ENCODE assay signal across 11 cellular contexts in genomic region chr2:127932199-127932877, GRCh38. TPM values are rescaled to one million over a fixed set of nuclear protein-coding genes. Genes with fewer than 3 reads are reported as not detected.
DNase-seq lines count a peak whose midpoint lies in the region; ATAC-seq and TF ChIP-seq lines count a peak whose summit lies in the region.
"Had no signal": no experiment of that assay in that cellular context is flagged by ENCODE, and none has a peak within 500 bp of the region (broad histone marks: within the 10 kb centered on the region; RNA-seq: fewer than 3 reads in every experiment).

No MANE protein-coding gene starts in this region.

- no peaks in the 10 kb centered on the region for H3K27me3 ChIP-seq in SJSA1 (replicated peaks)
- no peaks in the 10 kb centered on the region for H3K27me3 ChIP-seq in H7 (ENCODE audit: control insufficient read depth, insufficient read depth, low read length)

- TF ChIP-seq CTCF in fibroblast of villous mesenchyme (IDR thresholded peaks at IDR 0.05; ENCODE audit: insufficient read depth, low read depth, low read length), result no peak

- H3K4me3 ChIP-seq in SJSA1 (no peak overlapping the region), fibroblast of villous mesenchyme (ENCODE audit: low read depth, low read length) (no peak overlapping the region), H7 (ENCODE audit: insufficient read depth, low read depth, low read length) (no peak overlapping the region)

- no peaks in the 10 kb centered on the region for H3K9me3 ChIP-seq in SJSA1 (replicated peaks)

- in situ Hi-C loops in ACHN (cut with HindIII; ENCODE audit: low pct_ligation_motif_present, low pct_unique_long_range_greater_than_20kb, low sequenced_read_pairs), result no loop called here

- H3K4me1 ChIP-seq in SJSA1 (replicated peaks), result peaks cover 18% of the 10 kb centered on the region

- no peak for ATAC-seq in GM21515 (IDR thresholded peaks at IDR 0.05; ENCODE audit: unreplicated experiment)
- ATAC-seq: activated CD8-positive, alpha-beta T cell treated with anti-CD3 and anti-CD28 coated beads, Interleukin-2, amount 10 ng/mL, durations not matched to agents 7 days and 5 days had no signal

- DNase-seq in ACHN (peak; percentile 60), HEK293T (ENCODE audit: extremely low spot score) (no peak), SJSA1 (ENCODE audit: low read depth in 1 of 2, low spot score in 2 of 2) (peak; percentile 62 to 86), fibroblast of villous mesenchyme (ENCODE audit: low read depth) (peak; percentile 88), H7 (no peak), SIG-M5 treated with dmso at 0.1 percent for 504 hours (lab: John Stamatoyannopoulos, UW; ENCODE audit: unreplicated experiment) (no peak), mucosa of gallbladder (ENCODE audit: low spot score) (no peak)
- DNase-seq: activated CD8-positive, alpha-beta T cell treated with anti-CD3 and anti-CD28 coated beads, Interleukin-2, amount 10 ng/mL, durations not matched to agents 7 days and 5 days; NCI-H510A treated with DMSO at 0.1 percent for 48 hours; stimulated activated CD4-positive, alpha-beta T cell treated with anti-CD3 and anti-CD28 coated beads, Interleukin-4, amount 100 ng/mL, for 1 hour had no signal

- no peaks in the 10 kb centered on the region for H3K36me3 ChIP-seq in SJSA1
- no peaks in the 10 kb centered on the region for H3K36me3 ChIP-seq in H7 (replicated peaks; ENCODE audit: control insufficient read depth, insufficient read depth, low read length)

- POLR2A ChIA-PET in HEK293T (lab: Yijun Ruan, JAX), result no interaction called here

- CTCF ChIA-PET in HEK293T (lab: Yijun Ruan, JAX), result no interaction called here

- peak overlapping the region; percentile 19 for H3K27ac ChIP-seq in SJSA1

TF ChIP-seq in HEK293T, 16 proteins besides CTCF, POLR2A, EP300 and RAD21:
- TF ChIP-seq, protein P1, sequence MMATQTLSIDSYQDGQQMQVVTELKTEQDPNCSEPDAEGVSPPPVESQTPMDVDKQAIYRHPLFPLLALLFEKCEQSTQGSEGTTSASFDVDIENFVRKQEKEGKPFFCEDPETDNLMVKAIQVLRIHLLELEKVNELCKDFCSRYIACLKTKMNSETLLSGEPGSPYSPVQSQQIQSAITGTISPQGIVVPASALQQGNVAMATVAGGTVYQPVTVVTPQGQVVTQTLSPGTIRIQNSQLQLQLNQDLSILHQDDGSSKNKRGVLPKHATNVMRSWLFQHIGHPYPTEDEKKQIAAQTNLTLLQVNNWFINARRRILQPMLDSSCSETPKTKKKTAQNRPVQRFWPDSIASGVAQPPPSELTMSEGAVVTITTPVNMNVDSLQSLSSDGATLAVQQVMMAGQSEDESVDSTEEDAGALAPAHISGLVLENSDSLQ (IDR thresholded peaks at IDR 0.05), result peak; percentile 86
- TF ChIP-seq LEF1 (IDR thresholded peaks at IDR 0.05; ENCODE audit: borderline replicate concordance), result no peak
- no peak for TF ChIP-seq CTBP1 (IDR thresholded peaks at IDR 0.05; ENCODE audit: borderline replicate concordance)
- TF ChIP-seq FOXA1 (IDR thresholded peaks at IDR 0.05), result no peak
- no peak for TF ChIP-seq SUZ12 (IDR thresholded peaks at IDR 0.05)
- TF ChIP-seq NFRKB (IDR thresholded peaks at IDR 0.05), result no peak
- no peak for TF ChIP-seq TARDBP (IDR thresholded peaks at IDR 0.05)

RNA-seq across cellular contexts. Expression of gene AMMECR1L, which starts 46.6 kb away (rescaled TPM):
- total RNA-seq in SJSA1 (2014; rRNA removed; shearing (Covaris generic)), result 15.7 and 18.9 TPM in 2 replicates
- total RNA-seq in fibroblast of villous mesenchyme (14.2 and 22.0 TPM in 2 replicates), mucosa of gallbladder (14.4 TPM)
- 11.2 and 12.1 TPM in 2 replicates for total RNA-seq in H7 (2014; rRNA removed; shearing (Covaris generic))

Comparison
In these comparisons a context has a peak if more than half of its experiments do, and no peak if none do; other contexts are left out.
1. DNase-seq: peak in ACHN (single experiment), SJSA1 (2 of 2) and fibroblast of villous mesenchyme (single experiment); none in HEK293T (single experiment), H7 (single experiment), SIG-M5 treated with dmso at 0.1 percent for 504 hours (single experiment) and mucosa of gallbladder (single experiment).